In the genomic region with DNA sequence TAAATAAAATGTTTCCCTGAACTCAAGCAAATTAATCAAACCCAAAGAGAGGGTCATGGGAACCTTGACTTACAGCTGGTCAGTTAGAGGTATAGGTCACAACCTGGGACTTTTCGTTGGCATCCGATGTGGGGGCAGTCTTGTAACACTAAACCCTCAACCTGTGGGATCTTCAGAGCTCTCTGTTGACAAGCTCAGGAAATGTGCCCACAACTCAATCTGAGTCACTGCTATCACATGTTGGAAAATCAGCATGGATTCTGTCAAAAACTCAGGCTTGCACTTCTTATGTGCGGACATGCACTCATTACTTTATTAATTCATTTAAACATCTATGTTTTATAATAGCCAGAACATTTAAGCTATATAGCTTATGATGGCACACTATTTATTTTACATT, we compare ENCODE assay signal across 1 cellular context.
TF ChIP-seq lines count a peak whose summit lies in the region.

No MANE protein-coding gene starts in this region.

TF ChIP-seq in H1, 55 proteins besides CTCF, POLR2A, EP300 and RAD21 (continued from another document):
- TF ChIP-seq E2F6 (IDR thresholded peaks at IDR 0.05), result no peak
TF ChIP-seq in H1: peak in this region for 0.
